Comparison of ENCODE assay signal across 18 cellular contexts in the genomic region with DNA sequence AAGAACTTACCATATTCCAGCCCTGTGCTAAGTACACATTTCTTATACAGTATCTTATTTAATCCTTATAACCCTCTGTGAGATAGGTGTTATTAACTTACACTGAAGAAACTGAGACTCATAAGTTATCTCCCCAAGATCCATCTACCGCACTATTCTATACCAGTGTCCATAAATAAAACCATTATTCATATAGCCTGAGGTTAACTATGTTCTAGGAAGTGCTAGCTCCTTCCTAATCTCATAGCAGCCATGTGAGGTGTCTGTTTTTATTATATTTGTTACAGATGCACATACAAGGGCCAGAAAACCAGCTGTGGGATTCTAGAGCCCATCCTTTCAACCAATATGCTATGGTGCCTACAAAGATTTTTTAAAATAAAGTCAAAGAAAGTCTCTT.
"Had no signal": no experiment of that assay in that cellular context is flagged by ENCODE, and none has a peak within 500 bp of the region (broad histone marks: within the 10 kb centered on the region; RNA-seq: fewer than 3 reads in every experiment).

No MANE protein-coding gene starts in this region.

- H3K36me3 ChIP-seq: esophagus squamous epithelium, neutrophil, right atrium auricular region, sigmoid colon, stomach, thoracic aorta, transverse colon had no signal

- H3K4me2 ChIP-seq: hepatocyte had no signal

- H3K79me2 ChIP-seq: hepatocyte had no signal

- H3K9me3 ChIP-seq: esophagus squamous epithelium, mucosa of descending colon, neutrophil, right atrium auricular region, sigmoid colon, stomach, thoracic aorta, transverse colon had no signal

- H3K4me1 ChIP-seq: esophagus squamous epithelium, right atrium auricular region, sigmoid colon, stomach, transverse colon had no signal

- H3K27ac ChIP-seq: esophagus squamous epithelium, hepatocyte, neutrophil, right atrium auricular region, sigmoid colon, skin epidermis, stomach, thoracic aorta, transverse colon had no signal

- DNase-seq: effector memory CD4-positive, alpha-beta T cell; esophagus squamous epithelium; head of caudate nucleus; kidney glomerular epithelial cell; mucosa of descending colon; naive thymus-derived CD8-positive, alpha-beta T cell; posterior cingulate gyrus; sigmoid colon; stimulated activated CD4-positive, alpha-beta T cell treated with anti-CD3 and anti-CD28 coated beads, Interleukin-12 subunit alpha, Interleukin-12 subunit beta, amount 100 ng/mL, for 4 hours; stimulated activated naive CD4-positive, alpha-beta T cell; stomach; substantia nigra; transverse colon had no signal

- H3K27me3 ChIP-seq: hepatocyte, neutrophil, right atrium auricular region, sigmoid colon, stomach, transverse colon had no signal

- H3K4me3 ChIP-seq: esophagus squamous epithelium, hepatocyte, mucosa of descending colon, right atrium auricular region, sigmoid colon, skin epidermis, stomach, thoracic aorta, transverse colon had no signal

- ATAC-seq: mucosa of descending colon; naive thymus-derived CD8-positive, alpha-beta T cell had no signal
